9 cellular contexts compared by ENCODE assay signal in genomic region chr17:10117581-10118001, GRCh38.
DNase-seq lines count a peak whose midpoint lies in the region; FAIRE-seq and TF ChIP-seq lines count a peak whose summit lies in the region.
"Had no signal": no experiment of that assay in that cellular context is flagged by ENCODE, and none has a peak within 500 bp of the region (broad histone marks: within the 10 kb centered on the region; RNA-seq: fewer than 3 reads in every experiment).

No MANE protein-coding gene starts in this region.

- no peaks in the 10 kb centered on the region for H3K36me3 ChIP-seq in BE2C

- no peak for TF ChIP-seq CTCF in BE2C (IDR thresholded peaks at IDR 0.05; ENCODE audit: low read depth, low read length)

- no peaks in the 10 kb centered on the region for H3K4me1 ChIP-seq in BE2C

- peak overlapping the region; percentile 17 for H3K27ac ChIP-seq in substantia nigra (ENCODE audit: low read depth, low read length, poor library complexity, severe bottlenecking)

- H3K9me3 ChIP-seq in BE2C: no peaks in the 10 kb centered on the region

- FAIRE-seq in RCC 7860 (lab: Jason Lieb, UNC): no peak

- peak; percentile 62 for DNase-seq in NK-92 treated with Interleukin-12 subunit alpha and Interleukin-12 subunit beta, amount 100 ng/mL, for 24 hours (lab: John Stamatoyannopoulos, UW)
- DNase-seq in NK-92 (lab: John Stamatoyannopoulos, UW; ENCODE audit: unreplicated experiment) (no peak), NOMO-1 treated with dmso at 0.1 percent for 144 hours (lab: John Stamatoyannopoulos, UW; ENCODE audit: unreplicated experiment) (peak; percentile 65), hippocampal formation (lab: John Stamatoyannopoulos, UW) (peak; percentile 62 to 72), substantia nigra (lab: John Stamatoyannopoulos, UW) (peak in 44 of 49 donors; percentile 9 to 82 (median 52)), NCI-H1092 (lab: John Stamatoyannopoulos, UW) (no peak), RCC 7860 (ENCODE audit: low spot score) (no peak), BE2C (no peak)
- DNase-seq: 8988T had no signal

- no peak overlapping the region for H3K4me3 ChIP-seq in BE2C (ENCODE audit: low read depth, low read length)

- no peaks in the 10 kb centered on the region for H3K27me3 ChIP-seq in BE2C

Comparison
In these comparisons a context has a peak if more than half of its experiments do, and no peak if none do; other contexts are left out.
1. DNase-seq: peak in NK-92 treated with Interleukin-12 subunit alpha and Interleukin-12 subunit beta, amount 100 ng/mL, for 24 hours (single experiment), NOMO-1 treated with dmso at 0.1 percent for 144 hours (single experiment), hippocampal formation (2 of 2) and substantia nigra (44 of 49); none in NK-92 (single experiment), NCI-H1092 (single experiment), RCC 7860 (single experiment) and BE2C (single experiment).